In the genomic region with DNA sequence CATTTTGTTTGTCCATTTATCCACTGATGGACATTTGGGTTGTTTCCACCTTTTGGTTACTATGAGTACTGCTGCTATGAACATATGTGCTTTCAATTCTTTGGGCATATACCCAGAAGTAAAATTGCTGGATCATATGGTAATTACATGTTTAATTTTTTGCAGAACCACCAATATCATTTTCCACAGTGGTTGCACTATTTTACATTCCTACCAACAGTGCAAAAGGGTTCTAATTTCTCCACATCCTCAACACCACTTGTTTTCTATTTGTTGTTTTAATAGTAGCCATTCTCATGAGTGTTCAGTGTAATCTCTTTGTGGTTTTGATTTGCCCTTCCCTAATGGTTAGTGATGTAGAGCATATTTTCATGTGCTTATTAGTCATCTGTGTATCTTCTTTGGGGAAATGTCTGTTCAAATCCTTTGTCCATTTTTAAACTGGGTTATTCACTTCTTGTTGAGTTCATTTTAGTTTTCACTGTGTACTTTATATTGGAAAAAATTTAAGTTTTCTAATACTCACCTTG, we compare ENCODE assay signal across 12 cellular contexts.
DNase-seq lines count a peak whose midpoint lies in the region; ATAC-seq and TF ChIP-seq lines count a peak whose summit lies in the region.
"Had no signal": no experiment of that assay in that cellular context is flagged by ENCODE, and none has a peak within 500 bp of the region (broad histone marks: within the 10 kb centered on the region; RNA-seq: fewer than 3 reads in every experiment).

No MANE protein-coding gene starts in this region.

- DNase-seq in AG09309 (ENCODE audit: low read depth) (peak; percentile 67), HS-27A (ENCODE audit: low read depth) (peak; percentile 56), astrocyte of the spinal cord (ENCODE audit: low read depth, low spot score) (peak; percentile 76), hepatic stellate cell (ENCODE audit: low spot score) (peak; percentile 5), GM10248 (ENCODE audit: extremely low spot score) (no peak), NCI-H748 treated with DMSO at 0.1 percent for 48 hours (lab: John Stamatoyannopoulos, UW) (no peak), C1 segment of cervical spinal cord (lab: John Stamatoyannopoulos, UW) (no peak)
- DNase-seq: CD4-positive, CD25-positive, alpha-beta regulatory T cell; MM.1S; NCI-H2171; T-helper 17 cell had no signal

- ATAC-seq in HG03520 (IDR thresholded peaks at IDR 0.05; ENCODE audit: unreplicated experiment), result no peak
- ATAC-seq: T-helper 17 cell had no signal

- TF ChIP-seq CTCF in AG09309 (IDR thresholded peaks at IDR 0.05; ENCODE audit: control insufficient read depth, insufficient read depth, low read depth, low read length, missing control alignments), result peak; percentile 18
- no peak for TF ChIP-seq CTCF in astrocyte of the spinal cord (IDR thresholded peaks at IDR 0.05; ENCODE audit: low read depth, low read length)
- no peak for TF ChIP-seq CTCF in GM10248 (IDR thresholded peaks at IDR 0.05; ENCODE audit: control extremely low read depth, extremely low read depth, low read depth, missing control alignments)

- POLR2A ChIA-PET in GM10248 (lab: Yijun Ruan, JAX), result no interaction called here

- H3K4me3 ChIP-seq in AG09309 (ENCODE audit: control insufficient read depth, low read depth, low read length), result no peak overlapping the region
- no peak overlapping the region for H3K4me3 ChIP-seq in astrocyte of the spinal cord (ENCODE audit: low read depth, low read length)

- CTCF ChIA-PET in GM10248 (lab: Yijun Ruan, JAX), result no interaction called here

- in situ Hi-C loops in astrocyte of the spinal cord (cut with HindIII; ENCODE audit: low sequenced_read_pairs), result no loop called here

Comparison
In these comparisons a context has a peak if more than half of its experiments do, and no peak if none do; other contexts are left out.
1. DNase-seq: peak in AG09309 (single experiment), HS-27A (single experiment), astrocyte of the spinal cord (single experiment) and hepatic stellate cell (single experiment); none in GM10248 (single experiment), NCI-H748 treated with DMSO at 0.1 percent for 48 hours (single experiment) and C1 segment of cervical spinal cord (0 of 14).